24 cellular contexts compared by ENCODE assay signal in the genomic region with DNA sequence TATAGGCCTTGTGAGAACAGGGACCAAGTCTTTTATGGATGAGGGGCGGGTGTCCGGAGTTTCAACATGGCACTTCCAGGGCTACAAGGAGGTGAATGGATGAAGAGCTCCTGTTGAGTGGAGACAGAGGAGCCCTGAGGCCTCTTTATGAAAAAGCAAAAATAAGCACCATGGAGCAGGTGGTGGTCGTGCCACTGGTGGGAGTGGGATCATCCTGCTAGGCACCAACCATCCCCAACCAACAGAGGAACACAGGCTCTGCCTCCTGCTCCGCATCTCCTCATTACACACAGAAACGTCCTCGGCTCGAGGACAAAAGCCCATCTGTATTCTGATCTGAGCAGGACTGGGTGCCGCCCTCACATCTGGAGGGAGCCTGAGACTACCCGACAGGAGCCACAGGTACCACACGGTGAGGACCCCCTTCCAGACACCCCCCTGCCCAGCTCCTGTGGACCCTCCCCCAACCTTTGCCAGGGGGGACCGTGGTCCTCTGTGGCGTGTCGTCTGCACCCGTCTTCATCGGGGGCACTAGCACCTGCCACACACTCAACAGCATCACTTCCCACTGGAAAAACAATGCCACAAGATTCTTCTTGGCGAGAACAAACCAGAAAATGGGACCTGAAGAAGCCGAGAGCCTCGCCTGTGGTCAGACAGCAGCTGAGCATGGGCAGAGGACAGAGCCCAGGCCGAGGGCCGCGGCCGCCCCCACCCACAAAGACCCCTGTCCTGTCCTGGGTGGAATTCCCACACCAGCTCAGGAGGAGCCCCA. TPM values are rescaled to one million over a fixed set of nuclear protein-coding genes. Genes with fewer than 3 reads are reported as not detected.
DNase-seq lines count a peak whose midpoint lies in the region; ATAC-seq, FAIRE-seq and TF ChIP-seq lines count a peak whose summit lies in the region.
"Had no signal": no experiment of that assay in that cellular context is flagged by ENCODE, and none has a peak within 500 bp of the region (broad histone marks: within the 10 kb centered on the region; RNA-seq: fewer than 3 reads in every experiment).

No MANE protein-coding gene starts in this region.

- no peak overlapping the region for H3K4ac ChIP-seq in H1 (replicated peaks; ENCODE audit: insufficient read length, low read depth, low read length)

- H3K27ac ChIP-seq in H1 (ENCODE audit: low read depth, low read length) (no peak overlapping the region), osteoblast (ENCODE audit: low read depth, low read length) (no peak overlapping the region), upper lobe of left lung (no peak overlapping the region)
- H3K27ac ChIP-seq: BLaER1 treated with 17β-estradiol and CSF1 and Interleukin-3, amounts not matched to agents 10 nM and 100 nM; GM23248; HL-60; KMS-11 had no signal

- no peak overlapping the region for H4K91ac ChIP-seq in H1 (replicated peaks; ENCODE audit: insufficient read length, low read length)

- H4K20me1 ChIP-seq in H1 (replicated peaks in 1 of 2; ENCODE audit: control insufficient read depth in 1 of 2, insufficient read depth in 2 of 2, low read length in 2 of 2), result peaks cover 0 to 3% of the 10 kb centered on the region in 2 experiments
- H4K20me1 ChIP-seq in osteoblast (ENCODE audit: insufficient read depth, low read length), result no peaks in the 10 kb centered on the region
- H4K20me1 ChIP-seq: BLaER1 treated with 17β-estradiol and CSF1 and Interleukin-3, amounts not matched to agents 10 nM and 100 nM had no signal

- H2BK15ac ChIP-seq in H1 (ENCODE audit: low read length), result no peak overlapping the region

- peak overlapping the region; percentile 14; the same call in 1 of the 2 replicates for H4K8ac ChIP-seq in H1 (ENCODE audit: extremely low read depth, insufficient read depth, low read length)

- H3K4me3 ChIP-seq in H1 (ENCODE audit: extremely low read depth in 1 of 4, insufficient read depth in 2 of 4, low read depth in 3 of 4, low read length in 4 of 4) (no peak overlapping the region), osteoblast (ENCODE audit: insufficient read depth, low read length) (no peak overlapping the region), upper lobe of left lung (no peak overlapping the region)
- H3K4me3 ChIP-seq: BLaER1 treated with 17β-estradiol and CSF1 and Interleukin-3, amounts not matched to agents 10 nM and 100 nM; GM23248 had no signal

- peaks cover 0 to 2% (median 0%) of the 10 kb centered on the region in 4 experiments; a peak in 1 of 7 replicates for H3K27me3 ChIP-seq in H1 (replicated peaks in 1 of 4; ENCODE audit: control insufficient read depth in 3 of 4, extremely low read depth in 1 of 4, insufficient read depth in 3 of 4, low read length in 3 of 4)
- no peaks in the 10 kb centered on the region for H3K27me3 ChIP-seq in osteoblast (ENCODE audit: insufficient read depth, low read length)
- no peaks in the 10 kb centered on the region for H3K27me3 ChIP-seq in upper lobe of left lung
- H3K27me3 ChIP-seq: BLaER1 treated with 17β-estradiol and CSF1 and Interleukin-3, amounts not matched to agents 10 nM and 100 nM had no signal

- H3K79me2 ChIP-seq in H1 (ENCODE audit: control insufficient read depth in 1 of 2, insufficient read depth in 2 of 2, low read length in 2 of 2), result no peaks in the 10 kb centered on the region
- H3K79me2 ChIP-seq in osteoblast (ENCODE audit: insufficient read depth, low read length), result no peaks in the 10 kb centered on the region

- H3K27ac Mint-ChIP-seq in activated CD4-positive, alpha-beta T cell treated with anti-CD3 and anti-CD28 coated beads for 36 hours, result no peak overlapping the region
- H3K27ac Mint-ChIP-seq: CD8-positive, alpha-beta memory T cell had no signal

- H3K9me3 Mint-ChIP-seq in activated CD4-positive, alpha-beta T cell treated with anti-CD3 and anti-CD28 coated beads for 36 hours (ENCODE audit: low read depth), result no peaks in the 10 kb centered on the region

- no peak for TF ChIP-seq RAD21 in H1 (IDR thresholded peaks at IDR 0.05 in 1 of 2, conservative IDR thresholded peaks at IDR 0.05 in 1 of 2; ENCODE audit: low read depth in 2 of 2, low read length in 2 of 2)

- DNase-seq in activated effector memory CD4-positive, alpha-beta T cell treated with anti-CD3 and anti-CD28 coated beads, Interleukin-2, amount 50 U/mL, for 16 hours, result peak; percentile 14
- DNase-seq in activated effector memory CD4-positive, alpha-beta T cell treated with Interleukin-2 at 50 U/mL for 16 hours, result no peak
- DNase-seq in H1 (ENCODE audit: low read depth in 1 of 2, low spot score in 2 of 2) (no peak), osteoblast (ENCODE audit: insufficient read length, low spot score, missing footprints) (peak; percentile 83), upper lobe of left lung (peak; percentile 15 to 59), 8988T (no peak), GM03348 (ENCODE audit: low spot score) (no peak)
- DNase-seq in activated CD4-positive, alpha-beta T cell treated with anti-CD3 and anti-CD28 coated beads for 36 hours, result no peak
- DNase-seq: DND-41, NCI-H1417, NCI-H187 treated with DMSO at 0.1 percent for 48 hours, NCI-H2227 treated with DMSO at 0.1 percent for 48 hours, NCI-H510A treated with DMSO at 0.1 percent for 48 hours, NCI-H82, SHP77 treated with DMSO at 0.1 percent for 48 hours had no signal

- H3K36me3 Mint-ChIP-seq in activated CD4-positive, alpha-beta T cell treated with anti-CD3 and anti-CD28 coated beads for 36 hours (ENCODE audit: low read depth), result no peaks in the 10 kb centered on the region
- H3K36me3 Mint-ChIP-seq: CD8-positive, alpha-beta memory T cell had no signal

- no peaks in the 10 kb centered on the region for H3K36me3 ChIP-seq in H1 (ENCODE audit: control insufficient read depth in 2 of 4, insufficient read depth in 4 of 4, low read length in 3 of 4)
- H3K36me3 ChIP-seq in osteoblast (ENCODE audit: insufficient read depth, low read length), result no peaks in the 10 kb centered on the region
- no peaks in the 10 kb centered on the region for H3K36me3 ChIP-seq in upper lobe of left lung
- H3K36me3 ChIP-seq: BLaER1 treated with 17β-estradiol and CSF1 and Interleukin-3, amounts not matched to agents 10 nM and 100 nM had no signal

- no peak overlapping the region for H3K18ac ChIP-seq in H1 (ENCODE audit: extremely low read depth, low read length)

- H3K9ac ChIP-seq in H1 (replicated peaks in 1 of 4; ENCODE audit: extremely low read depth in 1 of 4, low read depth in 3 of 4, low read length in 3 of 4), result no peak overlapping the region
- H3K9ac ChIP-seq: BLaER1 treated with 17β-estradiol and CSF1 and Interleukin-3, amounts not matched to agents 10 nM and 100 nM; GM23248; KMS-11 had no signal

- no peak overlapping the region for H2BK5ac ChIP-seq in H1 (ENCODE audit: low read depth, low read length)

- H2AFZ ChIP-seq in H1 (ENCODE audit: low read length) (no peak overlapping the region), osteoblast (ENCODE audit: low read length) (no peak overlapping the region)
- H2AFZ ChIP-seq: GM23248 had no signal

- no peak overlapping the region for H2BK20ac ChIP-seq in H1 (ENCODE audit: low read length)

- H3K79me1 ChIP-seq in H1 (ENCODE audit: low read depth, low read length), result no peaks in the 10 kb centered on the region; the same call in 1 of the 2 replicates

- ATAC-seq in upper lobe of left lung (ENCODE audit: low FRiP score in 2 of 2), result no peak
- no peak for ATAC-seq in activated CD4-positive, alpha-beta T cell treated with anti-CD3 and anti-CD28 coated beads for 36 hours
- ATAC-seq: HCT116 had no signal

- H2AK5ac ChIP-seq in H1 (ENCODE audit: low read depth, low read length), result no peak overlapping the region

- no peak overlapping the region for H3K14ac ChIP-seq in H1 (ENCODE audit: insufficient read length)

- no peak overlapping the region for H4K5ac ChIP-seq in H1 (ENCODE audit: insufficient read length, low read depth, low read length)

- TF ChIP-seq POLR2A in H1 (IDR thresholded peaks at IDR 0.05; ENCODE audit: control extremely low read depth in 1 of 2, low read depth in 2 of 2, low read length in 2 of 2), result no peak
- TF ChIP-seq POLR2A in upper lobe of left lung (IDR thresholded peaks at IDR 0.05), result no peak

- no peak overlapping the region for H3K4me2 ChIP-seq in H1 (ENCODE audit: insufficient read depth in 1 of 2, low read depth in 2 of 2, low read length in 2 of 2)
- no peak overlapping the region for H3K4me2 ChIP-seq in osteoblast (ENCODE audit: insufficient read depth, low read length)
- H3K4me2 ChIP-seq: BLaER1 treated with 17β-estradiol and CSF1 and Interleukin-3, amounts not matched to agents 10 nM and 100 nM; KMS-11 had no signal

- H3K27me3 Mint-ChIP-seq in activated CD4-positive, alpha-beta T cell treated with anti-CD3 and anti-CD28 coated beads for 36 hours, result peaks cover 7% of the 10 kb centered on the region

- FAIRE-seq in H1 (lab: Jason Lieb, UNC), result no peak

- H3K4me1 ChIP-seq in H1 (replicated peaks in 1 of 4; ENCODE audit: control insufficient read depth in 3 of 4, insufficient read depth in 4 of 4, low read length in 3 of 4) (peaks cover 0 to 18% (median 8%) of the 10 kb centered on the region in 4 experiments; a peak in 5 of 7 replicates), osteoblast (ENCODE audit: insufficient read depth, low read length) (no peaks in the 10 kb centered on the region), upper lobe of left lung (no peaks in the 10 kb centered on the region)

- TF ChIP-seq EP300 in H1 (IDR thresholded peaks at IDR 0.05; ENCODE audit: borderline replicate concordance in 1 of 2, low read depth in 2 of 2, low read length in 2 of 2), result no peak
- TF ChIP-seq EP300 in upper lobe of left lung (IDR thresholded peaks at IDR 0.05), result no peak

- H3K56ac ChIP-seq in H1 (replicated peaks; ENCODE audit: insufficient read length, low read depth, low read length), result no peak overlapping the region

- TF ChIP-seq CTCF in H1 (IDR thresholded peaks at IDR 0.05; ENCODE audit: control extremely low read depth in 1 of 3, insufficient read depth in 1 of 3, low read depth in 1 of 3, low read length in 3 of 3) (no peak), osteoblast (IDR thresholded peaks at IDR 0.05; ENCODE audit: extremely low read depth, low read depth, low read length) (no peak), upper lobe of left lung (IDR thresholded peaks at IDR 0.05) (no peak)

- H3K4me1 Mint-ChIP-seq in activated CD4-positive, alpha-beta T cell treated with anti-CD3 and anti-CD28 coated beads for 36 hours, result no peaks in the 10 kb centered on the region
- H3K4me1 Mint-ChIP-seq: CD8-positive, alpha-beta memory T cell had no signal

- no peak overlapping the region for H2BK120ac ChIP-seq in H1 (replicated peaks; ENCODE audit: low read depth, low read length)

- H3K4me3 Mint-ChIP-seq in activated CD4-positive, alpha-beta T cell treated with anti-CD3 and anti-CD28 coated beads for 36 hours, result no peak overlapping the region
- H3K4me3 Mint-ChIP-seq: CD8-positive, alpha-beta memory T cell had no signal

- no peak overlapping the region for H3K23ac ChIP-seq in H1 (ENCODE audit: insufficient read length)

- POLR2A ChIA-PET in H1 (lab: Charles Lee; ENCODE audit: partially characterized antibody), result interaction anchor here (0.9 kb wide), 1 partner anchor 30 kb away, joined by 3 read pairs; no protein-coding TSS in a partner anchor
- POLR2A ChIA-PET in activated CD4-positive, alpha-beta T cell treated with anti-CD3 and anti-CD28 coated beads for 36 hours (lab: Charles Lee), result no interaction called here

- CTCF ChIA-PET in H1 (lab: Charles Lee; ENCODE audit: partially characterized antibody), result interaction anchor here (1.2 to 1.9 kb wide), 2 partner anchors 18 to 63 kb away, joined by 3 to 7 read pairs; no protein-coding TSS in a partner anchor
- CTCF ChIA-PET in activated CD4-positive, alpha-beta T cell treated with anti-CD3 and anti-CD28 coated beads for 36 hours (lab: Charles Lee), result interaction anchor here (0.5 to 1.1 kb wide), 3 partner anchors 337 to 735 kb away, joined by 3 read pairs; no protein-coding TSS in a partner anchor

- H2BK12ac ChIP-seq in H1 (ENCODE audit: low read depth, low read length), result no peak overlapping the region

- no peaks in the 10 kb centered on the region for H3K9me3 ChIP-seq in H1 (ENCODE audit: insufficient read depth in 2 of 2, low read depth in 1 of 2, low read length in 1 of 2)
- H3K9me3 ChIP-seq in osteoblast (ENCODE audit: low read depth, low read length), result no peaks in the 10 kb centered on the region
- H3K9me3 ChIP-seq in upper lobe of left lung, result no peaks in the 10 kb centered on the region

- WGBS in H1 (ENCODE audit: extremely low coverage in 1 of 2, insufficient coverage in 1 of 2, insufficient read length in 1 of 2, insufficient replicate concordance in 2 of 2, low coverage in 1 of 2, low lambda C conversion rate in 2 of 2, missing lambda C conversion rate in 1 of 2), 2 experiments, result 92% methylated on average over 22 of the region's 22 CpGs; no CpG with 5 or more reads in 1 of the 2 experiments
- 81 to 88% methylated on average over 22 of the region's 22 CpGs for WGBS in upper lobe of left lung, 2 donors

- no peaks in the 10 kb centered on the region for H3K23me2 ChIP-seq in H1 (ENCODE audit: low read depth, low read length)

- intact Hi-C loops in activated CD4-positive, alpha-beta T cell treated with anti-CD3 and anti-CD28 coated beads for 36 hours (cut with DNase I, micrococcal nuclease), result no loop called here

RNA-seq across cellular contexts. Expression of a gene that starts 3.9 kb away (rescaled TPM):
- 4.1 and 4.5 TPM in 2 replicates for total RNA-seq in H1 (2021; fragmentation: NEBNext Ultra II Directional; extraction: Animal tissue kit (Norgen Biotek cat#: 25700))
- 8.0 and 8.4 TPM in 2 replicates for polyA plus RNA-seq in H1 (2011; rRNA removed)
- polyA plus RNA-seq in H1 (2011; cell fraction: cytosol; rRNA removed), result 11.1 TPM
- 14.3 TPM for polyA plus RNA-seq in H1 (2011; cell fraction: nucleus; rRNA removed)
- 9.1 to 17.0 TPM (median 14.1 TPM) in 4 replicates for polyA plus RNA-seq in H1 (2012, experiment 1 of 2)
- 4.3 TPM for polyA plus RNA-seq in H1 (2012, experiment 2 of 2)
- 1.3 TPM for polyA plus RNA-seq in H1 (2013, experiment 1 of 2)
- 2.1 TPM for polyA plus RNA-seq in H1 (2013, experiment 2 of 2)
- polyA minus RNA-seq in H1 (2011; rRNA and poly(A)+ RNA removed), result 11.1 and 16.4 TPM in 2 replicates
- polyA minus RNA-seq in H1 (2011; cell fraction: cytosol; rRNA and poly(A)+ RNA removed), result 6.8 TPM
- polyA minus RNA-seq in H1 (2011; cell fraction: nucleus; rRNA and poly(A)+ RNA removed), result 9.4 TPM
- total RNA-seq in osteoblast (not detected in 2 replicates), upper lobe of left lung (10 to 100 TPM in 3 of 6 donors, 1 to 10 TPM in 3; 4.2 to 28.3 (median 9.0) TPM)
- 10 to 100 TPM; 16.2 to 17.2 TPM for total RNA-seq in activated CD4-positive, alpha-beta T cell treated with anti-CD3 and anti-CD28 coated beads for 36 hours
- total RNA-seq: M059J, RPMI7951 had no signal
- polyA plus RNA-seq: GM23248 had no signal

RNA-seq across cellular contexts. Expression of a gene that starts 45.4 kb away (rescaled TPM):
- total RNA-seq in H1 (2021; fragmentation: NEBNext Ultra II Directional; extraction: Animal tissue kit (Norgen Biotek cat#: 25700)), result 0.35 TPM in 1 of 2 replicates, not detected in the other
- polyA plus RNA-seq in H1 (2011; rRNA removed), result 0.08 and 0.14 TPM in 2 replicates
- polyA plus RNA-seq in H1 (2011; cell fraction: cytosol; rRNA removed), result 0.06 TPM
- 0.14 TPM for polyA plus RNA-seq in H1 (2011; cell fraction: nucleus; rRNA removed)
- polyA plus RNA-seq in H1 (2012, experiment 1 of 2), result 0.16 TPM in 1 of 4 replicates, not detected in the others
- polyA plus RNA-seq in H1 (2012, experiment 2 of 2), result 0.07 TPM
- 0.08 TPM for polyA plus RNA-seq in H1 (2013, experiment 1 of 2)
- 0.13 TPM for polyA plus RNA-seq in H1 (2013, experiment 2 of 2)
- polyA minus RNA-seq in H1 (2011; rRNA and poly(A)+ RNA removed), result not detected in 2 replicates
- polyA minus RNA-seq in H1 (2011; cell fraction: cytosol; rRNA and poly(A)+ RNA removed), result not detected
- not detected for polyA minus RNA-seq in H1 (2011; cell fraction: nucleus; rRNA and poly(A)+ RNA removed)
- total RNA-seq in osteoblast (not detected in 2 replicates), upper lobe of left lung (not detected)
- not detected for total RNA-seq in activated CD4-positive, alpha-beta T cell treated with anti-CD3 and anti-CD28 coated beads for 36 hours
- total RNA-seq: CD8-positive, alpha-beta memory T cell; GM23248; HT1080; M059J; RPMI7951 had no signal
- polyA plus RNA-seq: CD8-positive, alpha-beta memory T cell; GM23248 had no signal

RNA-seq across cellular contexts. Expression of a gene that starts 52.6 kb away (rescaled TPM):
- total RNA-seq in H1 (2021; fragmentation: NEBNext Ultra II Directional; extraction: Animal tissue kit (Norgen Biotek cat#: 25700)), result 375 and 413 TPM in 2 replicates
- polyA plus RNA-seq in H1 (2011; rRNA removed), result 450 and 538 TPM in 2 replicates
- polyA plus RNA-seq in H1 (2011; cell fraction: cytosol; rRNA removed), result 736 TPM
- 398 TPM for polyA plus RNA-seq in H1 (2011; cell fraction: nucleus; rRNA removed)
- polyA plus RNA-seq in H1 (2012, experiment 1 of 2), result 972 to 1,582 TPM (median 1,208 TPM) in 4 replicates
- polyA plus RNA-seq in H1 (2012, experiment 2 of 2), result 606 TPM
- polyA plus RNA-seq in H1 (2013, experiment 1 of 2), result 1,182 TPM
- polyA plus RNA-seq in H1 (2013, experiment 2 of 2), result 1,303 TPM
- 143 and 154 TPM in 2 replicates for polyA minus RNA-seq in H1 (2011; rRNA and poly(A)+ RNA removed)
- 98.1 TPM for polyA minus RNA-seq in H1 (2011; cell fraction: cytosol; rRNA and poly(A)+ RNA removed)
- 109 TPM for polyA minus RNA-seq in H1 (2011; cell fraction: nucleus; rRNA and poly(A)+ RNA removed)
- total RNA-seq in osteoblast, result 60.8 and 70.4 TPM in 2 replicates
- 100 to 1,000 TPM in 3 of 6 donors, 10 to 100 TPM in 3; 22.6 to 216 (median 106) TPM for total RNA-seq in upper lobe of left lung
- total RNA-seq in activated CD4-positive, alpha-beta T cell treated with anti-CD3 and anti-CD28 coated beads for 36 hours, result 100 to 1,000 TPM; 147 to 210 TPM

RNA-seq across cellular contexts. Expression of a gene that starts 52.9 kb away (rescaled TPM):
- 5.5 and 5.7 TPM in 2 replicates for total RNA-seq in H1 (2021; fragmentation: NEBNext Ultra II Directional; extraction: Animal tissue kit (Norgen Biotek cat#: 25700))
- polyA plus RNA-seq in H1 (2011; rRNA removed), result 6.3 and 6.8 TPM in 2 replicates
- 7.7 TPM for polyA plus RNA-seq in H1 (2011; cell fraction: cytosol; rRNA removed)
- 40.3 TPM for polyA plus RNA-seq in H1 (2011; cell fraction: nucleus; rRNA removed)
- polyA plus RNA-seq in H1 (2012, experiment 1 of 2), result 11.6 to 13.5 TPM (median 12.6 TPM) in 4 replicates
- polyA plus RNA-seq in H1 (2012, experiment 2 of 2), result 3.7 TPM
- 4.6 TPM for polyA plus RNA-seq in H1 (2013, experiment 1 of 2)
- polyA plus RNA-seq in H1 (2013, experiment 2 of 2), result 3.5 TPM
- 2.5 and 6.8 TPM in 2 replicates for polyA minus RNA-seq in H1 (2011; rRNA and poly(A)+ RNA removed)
- 6.9 TPM for polyA minus RNA-seq in H1 (2011; cell fraction: cytosol; rRNA and poly(A)+ RNA removed)
- polyA minus RNA-seq in H1 (2011; cell fraction: nucleus; rRNA and poly(A)+ RNA removed), result 19.0 TPM
- total RNA-seq in osteoblast, result 17.7 and 22.8 TPM in 2 replicates
- total RNA-seq in upper lobe of left lung, result 10 to 100 TPM in 4 of 6 donors, 1 to 10 TPM in 2; 4.7 to 25.1 (median 17.1) TPM
- total RNA-seq in activated CD4-positive, alpha-beta T cell treated with anti-CD3 and anti-CD28 coated beads for 36 hours, result 10 to 100 TPM; 13.7 to 16.4 TPM

Comparison
In these comparisons a context has a peak if more than half of its experiments do, and no peak if none do; other contexts are left out.
1. DNase-seq: peak in activated effector memory CD4-positive, alpha-beta T cell treated with anti-CD3 and anti-CD28 coated beads, Interleukin-2, amount 50 U/mL, for 16 hours (single experiment), osteoblast (single experiment) and upper lobe of left lung (2 of 2); none in activated effector memory CD4-positive, alpha-beta T cell treated with Interleukin-2 at 50 U/mL for 16 hours (single experiment), H1 (0 of 2), 8988T (single experiment), activated CD4-positive, alpha-beta T cell treated with anti-CD3 and anti-CD28 coated beads for 36 hours (single experiment) and GM03348 (single experiment).